In genomic region chr16:17117906-17118577, GRCh38 we compare ENCODE assay signal across 26 cellular contexts.
A peak's percentile ranks its signal among the peaks of the same experiment; 100 is the strongest.
DNase-seq lines count a peak whose midpoint lies in the region; ATAC-seq, FAIRE-seq and TF ChIP-seq lines count a peak whose summit lies in the region.
"Had no signal": no experiment of that assay in that cellular context is flagged by ENCODE, and none has a peak within 500 bp of the region (broad histone marks: within the 10 kb centered on the region; RNA-seq: fewer than 3 reads in every experiment).

No MANE protein-coding gene starts in this region.

- intact Hi-C loops in right cardiac atrium (cut with DNase I) (no loop called here), K562 (cut with micrococcal nuclease) (no loop called here)

- no peak overlapping the region for H3K9ac ChIP-seq in K562 (ENCODE audit: insufficient read depth in 1 of 2, low read depth in 2 of 2, low read length in 2 of 2)
- H3K9ac ChIP-seq: BLaER1 had no signal

- no peak for FAIRE-seq in K562 (lab: Jason Lieb, UNC)
- FAIRE-seq: A204.1, GM12891, GM18507 had no signal

- ATAC-seq in right cardiac atrium (no peak), K562 (no peak)
- no peak for ATAC-seq in stimulated activated effector memory CD8-positive, alpha-beta T cell treated with anti-CD3 and anti-CD28 coated beads, Interleukin-12 subunit alpha, Interleukin-12 subunit beta, amount 100 ng/mL, for 72 hours

- no peak for TF ChIP-seq CTCF in right atrium auricular region (IDR thresholded peaks at IDR 0.05)
- TF ChIP-seq CTCF in K562 (IDR thresholded peaks at IDR 0.05 in 2 of 3, conservative IDR thresholded peaks at IDR 0.05 in 1 of 3; ENCODE audit: insufficient read depth in 2 of 3, low read depth in 1 of 3, low read length in 3 of 3), result no peak
- TF ChIP-seq CTCF in GM13977 (IDR thresholded peaks at IDR 0.05; ENCODE audit: extremely low read depth, insufficient read depth, missing control alignments), result no peak

- no peak overlapping the region for H3K4me2 ChIP-seq in K562 (ENCODE audit: insufficient read depth, low read length)
- H3K4me2 ChIP-seq: BLaER1 had no signal

- TF ChIP-seq POLR2A in K562 (conservative IDR thresholded peaks at IDR 0.05), result no peak

- no peaks in the 10 kb centered on the region for H3K9me3 Mint-ChIP-seq in stimulated activated effector memory CD8-positive, alpha-beta T cell treated with anti-CD3 and anti-CD28 coated beads, Interleukin-12 subunit alpha, Interleukin-12 subunit beta, amount 100 ng/mL, for 72 hours
- no peaks in the 10 kb centered on the region for H3K9me3 Mint-ChIP-seq in activated naive CD4-positive, alpha-beta T cell treated with anti-CD3 and anti-CD28 coated beads, Interleukin-2, amount 10 ng/mL, durations not matched to agents 7 days and 5 days
- H3K9me3 Mint-ChIP-seq: CD14-positive monocyte; CD8-positive, alpha-beta memory T cell had no signal

- no peaks in the 10 kb centered on the region for H3K27me3 Mint-ChIP-seq in activated naive CD4-positive, alpha-beta T cell treated with anti-CD3 and anti-CD28 coated beads, Interleukin-2, amount 10 ng/mL, durations not matched to agents 7 days and 5 days
- H3K27me3 Mint-ChIP-seq: CD4-positive, alpha-beta memory T cell; CD4-positive, CD25-positive, alpha-beta regulatory T cell; CD8-positive, alpha-beta memory T cell had no signal

- CTCF ChIA-PET in K562 (lab: Yijun Ruan, JAX; ENCODE audit: low intra/inter-chr PET ratio), result no interaction called here
- CTCF ChIA-PET in activated naive CD4-positive, alpha-beta T cell treated with anti-CD3 and anti-CD28 coated beads, Interleukin-2, amount 10 ng/mL, durations not matched to agents 7 days and 5 days (lab: Charles Lee), result no interaction called here

- H3K27ac Mint-ChIP-seq in stimulated activated effector memory CD8-positive, alpha-beta T cell treated with anti-CD3 and anti-CD28 coated beads, Interleukin-12 subunit alpha, Interleukin-12 subunit beta, amount 100 ng/mL, for 72 hours, result peak overlapping the region; percentile 46
- no peak overlapping the region for H3K27ac Mint-ChIP-seq in activated naive CD4-positive, alpha-beta T cell treated with anti-CD3 and anti-CD28 coated beads, Interleukin-2, amount 10 ng/mL, durations not matched to agents 7 days and 5 days

- H3K4me3 Mint-ChIP-seq in stimulated activated effector memory CD8-positive, alpha-beta T cell treated with anti-CD3 and anti-CD28 coated beads, Interleukin-12 subunit alpha, Interleukin-12 subunit beta, amount 100 ng/mL, for 72 hours, result no peak overlapping the region
- no peak overlapping the region for H3K4me3 Mint-ChIP-seq in activated naive CD4-positive, alpha-beta T cell treated with anti-CD3 and anti-CD28 coated beads, Interleukin-2, amount 10 ng/mL, durations not matched to agents 7 days and 5 days
- H3K4me3 Mint-ChIP-seq: CD14-positive monocyte; CD4-positive, CD25-positive, alpha-beta regulatory T cell; CD8-positive, alpha-beta memory T cell had no signal

- H3K4me1 ChIP-seq in right atrium auricular region, result no peaks in the 10 kb centered on the region
- H3K4me1 ChIP-seq in right cardiac atrium (ENCODE audit: control insufficient read depth, insufficient read depth, low read length), result no peaks in the 10 kb centered on the region
- no peaks in the 10 kb centered on the region for H3K4me1 ChIP-seq in K562 (replicated peaks in 1 of 2; ENCODE audit: control insufficient read depth in 2 of 2, insufficient read depth in 2 of 2, low read length in 2 of 2)
- H3K4me1 ChIP-seq: BE2C, BLaER1 had no signal

- no peak for TF ChIP-seq EP300 in K562 (IDR thresholded peaks at IDR 0.05; ENCODE audit: low read length)

- H4K20me1 ChIP-seq in K562 (replicated peaks; ENCODE audit: control insufficient read depth, insufficient read depth, low read length), result peaks cover 13% of the 10 kb centered on the region

- in situ Hi-C loops in K562 (cut with MboI), result no loop called here
- in situ Hi-C loops in GM13977 (cut with MboI; ENCODE audit: low pct_unique_long_range_greater_than_20kb, low sequenced_read_pairs, unreplicated experiment), result no loop called here

- H3K9me1 ChIP-seq in K562 (ENCODE audit: control insufficient read depth, insufficient read depth, low read length), result no peaks in the 10 kb centered on the region

- peak; percentile 2 for DNase-seq in right atrium auricular region (ENCODE audit: low spot score)
- no peak for DNase-seq in right cardiac atrium
- DNase-seq in K562 (ENCODE audit: extremely low read depth in 1 of 4, low spot score in 3 of 4), result no peak
- DNase-seq in stimulated activated effector memory CD8-positive, alpha-beta T cell treated with anti-CD3 and anti-CD28 coated beads, Interleukin-12 subunit alpha, Interleukin-12 subunit beta, amount 100 ng/mL, for 72 hours (ENCODE audit: low spot score in 2 of 2), result no peak
- no peak for DNase-seq in activated naive CD4-positive, alpha-beta T cell treated with anti-CD3 and anti-CD28 coated beads, Interleukin-2, amount 10 ng/mL, durations not matched to agents 7 days and 5 days
- no peak for DNase-seq in GM13977 (ENCODE audit: low spot score)
- DNase-seq: 8988T; ACHN; BE2C; C1 segment of cervical spinal cord; CD4-positive, alpha-beta memory T cell; CD4-positive, CD25-positive, alpha-beta regulatory T cell; CD8-positive, alpha-beta memory T cell; COR-L47; DMS 273 treated with DMSO at 0.1 percent for 48 hours; DMS153; DMS53; DMS79; DND-41; EL; GDM1 had no signal

- no peak overlapping the region for H3K4me3 ChIP-seq in right atrium auricular region
- no peak overlapping the region for H3K4me3 ChIP-seq in right cardiac atrium (ENCODE audit: low read length)
- H3K4me3 ChIP-seq in K562, result no peak overlapping the region
- H3K4me3 ChIP-seq: BLaER1 had no signal

- H3K36me3 ChIP-seq in right atrium auricular region (peaks cover 10% of the 10 kb centered on the region), K562 (ENCODE audit: control insufficient read depth, insufficient read depth, low read length) (no peaks in the 10 kb centered on the region)
- H3K36me3 ChIP-seq: BE2C had no signal

- H3K36me3 Mint-ChIP-seq in stimulated activated effector memory CD8-positive, alpha-beta T cell treated with anti-CD3 and anti-CD28 coated beads, Interleukin-12 subunit alpha, Interleukin-12 subunit beta, amount 100 ng/mL, for 72 hours, result peaks cover 6% of the 10 kb centered on the region
- peaks cover 28% of the 10 kb centered on the region for H3K36me3 Mint-ChIP-seq in activated naive CD4-positive, alpha-beta T cell treated with anti-CD3 and anti-CD28 coated beads, Interleukin-2, amount 10 ng/mL, durations not matched to agents 7 days and 5 days

- no TSS peak for BruUV-seq in K562 (replicated peaks; lab: Mats Ljungman, UMichigan)

- WGBS in right cardiac atrium, result 84% methylated on average over 5 of the region's 5 CpGs
- WGBS in K562 (ENCODE audit: insufficient coverage, low coverage, missing lambda C conversion rate), result 63% methylated on average over 5 of the region's 5 CpGs

- POLR2A ChIA-PET in K562 (lab: Yijun Ruan, JAX), result interaction anchor here (0.7 kb wide), 1 partner anchor 87 kb away, joined by 4 read pairs; no protein-coding TSS in a partner anchor

- no peak overlapping the region for H3K27ac ChIP-seq in right atrium auricular region
- no peak overlapping the region for H3K27ac ChIP-seq in right cardiac atrium (ENCODE audit: low read length)
- H3K27ac ChIP-seq in K562 (ENCODE audit: extremely low read depth, low read depth, low read length), result no peak overlapping the region
- H3K27ac ChIP-seq: BLaER1 had no signal

- no peaks in the 10 kb centered on the region for H3K79me2 ChIP-seq in K562 (ENCODE audit: control insufficient read depth, insufficient read depth, low read length)

- no peak overlapping the region for H2AFZ ChIP-seq in K562 (ENCODE audit: low read depth, low read length)

- H3K9me3 ChIP-seq in right atrium auricular region, result no peaks in the 10 kb centered on the region
- H3K9me3 ChIP-seq in right cardiac atrium (ENCODE audit: control insufficient read depth, low read length), result no peaks in the 10 kb centered on the region
- no peaks in the 10 kb centered on the region for H3K9me3 ChIP-seq in K562 (replicated peaks; ENCODE audit: control insufficient read depth, insufficient read depth, low read depth, low read length)
- H3K9me3 ChIP-seq: BE2C, BLaER1 had no signal

- no peaks in the 10 kb centered on the region for H3K4me1 Mint-ChIP-seq in stimulated activated effector memory CD8-positive, alpha-beta T cell treated with anti-CD3 and anti-CD28 coated beads, Interleukin-12 subunit alpha, Interleukin-12 subunit beta, amount 100 ng/mL, for 72 hours
- no peaks in the 10 kb centered on the region for H3K4me1 Mint-ChIP-seq in activated naive CD4-positive, alpha-beta T cell treated with anti-CD3 and anti-CD28 coated beads, Interleukin-2, amount 10 ng/mL, durations not matched to agents 7 days and 5 days
- H3K4me1 Mint-ChIP-seq: CD14-positive monocyte; CD8-positive, alpha-beta memory T cell had no signal

- no peak for TF ChIP-seq RAD21 in K562 (CRISPR knock-in tag; conservative IDR thresholded peaks at IDR 0.05 in 1 of 2, IDR thresholded peaks at IDR 0.05 in 1 of 2)

- no peaks in the 10 kb centered on the region for H3K27me3 ChIP-seq in right atrium auricular region
- no peaks in the 10 kb centered on the region for H3K27me3 ChIP-seq in right cardiac atrium (ENCODE audit: control insufficient read depth, insufficient read depth)
- H3K27me3 ChIP-seq in K562 (ENCODE audit: control insufficient read depth in 2 of 2, insufficient read depth in 2 of 2, low read length in 2 of 2), result no peaks in the 10 kb centered on the region
- H3K27me3 ChIP-seq: BE2C, BLaER1 had no signal

TF ChIP-seq in K562, 482 proteins besides CTCF, POLR2A, EP300 and RAD21 (continues in another document):
- TF ChIP-seq BMI1 (IDR thresholded peaks at IDR 0.05; ENCODE audit: low read length), result no peak
- no peak for TF ChIP-seq TRIM24 (IDR thresholded peaks at IDR 0.05)
- no peak for TF ChIP-seq ZNF311 (CRISPR knock-in tag; IDR thresholded peaks at IDR 0.05)
- no peak for TF ChIP-seq DACH1 (IDR thresholded peaks at IDR 0.05; ENCODE audit: partially characterized antibody)
- peak; percentile 59; the same call in 1 of the 2 replicates for TF ChIP-seq BCOR (IDR thresholded peaks at IDR 0.05)
- no peak for TF ChIP-seq ATF2 (CRISPR knock-in tag; IDR thresholded peaks at IDR 0.05)
- 0 out of 4 replicates have a peak, but pooled peaks of 1 of the 2 experiments have one; percentile 27 for TF ChIP-seq RCOR1 (IDR thresholded peaks at IDR 0.05; ENCODE audit: borderline replicate concordance in 1 of 2, low read depth in 2 of 2, low read length in 2 of 2)
- TF ChIP-seq RBM25 (IDR thresholded peaks at IDR 0.05; ENCODE audit: low read depth, low read length, severe bottlenecking), result peak; percentile 74
